ENCODE assay signal across 8 cellular contexts in genomic region chr9:69174645-69175487, GRCh38. TPM values are rescaled to one million over a fixed set of nuclear protein-coding genes. Genes with fewer than 3 reads are reported as not detected.
DNase-seq lines count a peak whose midpoint lies in the region; ATAC-seq and TF ChIP-seq lines count a peak whose summit lies in the region.

No MANE protein-coding gene starts in this region.

- peak overlapping the region; percentile 99 for H2AFZ ChIP-seq in SU-DHL-6 (ENCODE audit: low read depth, low read length, severe bottlenecking)

- H3K27me3 ChIP-seq in SU-DHL-6 (ENCODE audit: low read length), result no peaks in the 10 kb centered on the region
- no peaks in the 10 kb centered on the region for H3K27me3 ChIP-seq in liver (ENCODE audit: control insufficient read depth in 4 of 4, insufficient read depth in 4 of 4, low read length in 3 of 4)

- WGBS in liver, result 7% methylated on average over 19 of the region's 19 CpGs

- no peaks in the 10 kb centered on the region for H3K36me3 ChIP-seq in ES-I3 (ENCODE audit: insufficient read depth, low read length)
- H3K36me3 ChIP-seq in SU-DHL-6 (ENCODE audit: low read length), result no peaks in the 10 kb centered on the region
- no peaks in the 10 kb centered on the region for H3K36me3 ChIP-seq in liver (ENCODE audit: control insufficient read depth in 4 of 4, insufficient read depth in 3 of 4, low read depth in 1 of 4, low read length in 3 of 4)

- H3K27ac ChIP-seq in SU-DHL-6 (ENCODE audit: low read depth, low read length), result no peak overlapping the region
- peak overlapping the region; percentile 69 to 89 for H3K27ac ChIP-seq in coronary artery
- H3K27ac ChIP-seq in liver (ENCODE audit: low read depth in 1 of 2, low read length in 2 of 2), result peak overlapping the region; percentile 83 to 90

- DNase-seq in coronary artery (ENCODE audit: low spot score) (peak; percentile 82), HT-29 (ENCODE audit: low spot score) (no peak)
- DNase-seq in stimulated activated CD8-positive, alpha-beta memory T cell treated with anti-CD3 and anti-CD28 coated beads, Interleukin-4, amount 100 ng/mL, for 48 hours, result peak; percentile 72

- H3F3A ChIP-seq in SU-DHL-6 (ENCODE audit: insufficient read depth), result no peaks in the 10 kb centered on the region

- ATAC-seq in GM19463 (IDR thresholded peaks at IDR 0.05; ENCODE audit: unreplicated experiment) (peak; percentile 56), HG03469 (IDR thresholded peaks at IDR 0.05; ENCODE audit: unreplicated experiment) (peak; percentile 30)

- TF ChIP-seq RAD21 in liver (IDR thresholded peaks at IDR 0.05), result no peak

- H3K9me3 ChIP-seq in ES-I3 (ENCODE audit: control insufficient read depth, insufficient read depth, low read length) (no peaks in the 10 kb centered on the region), SU-DHL-6 (ENCODE audit: insufficient read depth, low read length) (no peaks in the 10 kb centered on the region), liver (ENCODE audit: control insufficient read depth in 4 of 4, low read length in 3 of 4) (no peaks in the 10 kb centered on the region)

- no peaks in the 10 kb centered on the region for H3K79me2 ChIP-seq in SU-DHL-6 (ENCODE audit: insufficient read depth, low read length)

- H4K20me1 ChIP-seq in SU-DHL-6 (ENCODE audit: low read depth, low read length), result no peaks in the 10 kb centered on the region

- H3K4me3 ChIP-seq in SU-DHL-6 (ENCODE audit: insufficient read depth, low read length, poor library complexity, severe bottlenecking), result peak overlapping the region; percentile 59
- H3K4me3 ChIP-seq in coronary artery, result peak overlapping the region; percentile 88
- peak overlapping the region; percentile 74 to 94 (median 89) for H3K4me3 ChIP-seq in liver (ENCODE audit: low read depth in 1 of 3, low read length in 3 of 3)

- H3K4me1 ChIP-seq in ES-I3 (ENCODE audit: insufficient read depth, low read length), result peaks cover 24% of the 10 kb centered on the region; the same call in 1 of the 2 replicates
- H3K4me1 ChIP-seq in liver (ENCODE audit: control insufficient read depth in 4 of 4, insufficient read depth in 4 of 4, low read length in 3 of 4), result peaks cover 11 to 46% (median 31%) of the 10 kb centered on the region in 4 donors

- no peaks in the 10 kb centered on the region for H3K9me2 ChIP-seq in SU-DHL-6 (replicated peaks; ENCODE audit: insufficient read depth, low read length)

- H3K4me2 ChIP-seq in SU-DHL-6 (ENCODE audit: low read depth, low read length, poor library complexity, severe bottlenecking), result peak overlapping the region; percentile 82

- TF ChIP-seq CTCF in SU-DHL-6 (IDR thresholded peaks at IDR 0.05; ENCODE audit: insufficient read depth, low read length, poor library complexity, severe bottlenecking), result no peak
- no peak for TF ChIP-seq CTCF in coronary artery (IDR thresholded peaks at IDR 0.05)
- no peak for TF ChIP-seq CTCF in liver (IDR thresholded peaks at IDR 0.05; ENCODE audit: low read depth, low read length, missing input control)

- peak overlapping the region; percentile 54; the same call in 1 of the 2 replicates for H3K9ac ChIP-seq in ES-I3 (ENCODE audit: low read depth, low read length)
- H3K9ac ChIP-seq in SU-DHL-6 (ENCODE audit: low read length), result peak overlapping the region; percentile 71
- peak overlapping the region; percentile 50 to 82 for H3K9ac ChIP-seq in liver (ENCODE audit: low read depth in 1 of 2, low read length in 2 of 2)

TF ChIP-seq in liver, 16 proteins besides CTCF, POLR2A, EP300 and RAD21:
- TF ChIP-seq FOXA1 (IDR thresholded peaks at IDR 0.05) (no peak), YY1 (IDR thresholded peaks at IDR 0.05) (peak; percentile 49), TAF1 (conservative IDR thresholded peaks at IDR 0.05) (peak; percentile 16), NR2F2 (IDR thresholded peaks at IDR 0.05) (no peak), REST (IDR thresholded peaks at IDR 0.05) (peak; percentile 11)

RNA-seq across cellular contexts. Expression of gene TJP2, which starts 0.8 kb away (rescaled TPM):
- total RNA-seq in liver, result 10 to 100 TPM; 40.9 to 74.0 TPM
- polyA plus RNA-seq in liver, result 10 to 100 TPM; 23.2 to 24.3 TPM
- total RNA-seq in HT-29 (2014; rRNA removed; shearing (Covaris generic)), result 519 and 587 TPM in 2 replicates
